Comparison of ENCODE assay signal across 27 cellular contexts in genomic region chr7:139896831-139897230, GRCh38.
DNase-seq lines count a peak whose midpoint lies in the region; ATAC-seq and TF ChIP-seq lines count a peak whose summit lies in the region.
"Had no signal": no experiment of that assay in that cellular context is flagged by ENCODE, and none has a peak within 500 bp of the region (broad histone marks: within the 10 kb centered on the region; RNA-seq: fewer than 3 reads in every experiment).

No MANE protein-coding gene starts in this region.

- POLR2A ChIA-PET in activated CD8-positive, alpha-beta T cell treated with anti-CD3 and anti-CD28 coated beads, Interleukin-2, amount 10 ng/mL, durations not matched to agents 7 days and 5 days (lab: Charles Lee): no interaction called here
- POLR2A ChIA-PET in activated CD8-positive, alpha-beta T cell treated with anti-CD3 and anti-CD28 coated beads for 36 hours (lab: Charles Lee): no interaction called here

- WGBS in heart left ventricle, 4 donors: 19 to 49% (median 39%) methylated on average over 6 of the region's 6 CpGs
- 89% methylated on average over 5 of the region's 6 CpGs for WGBS in mesenchymal stem cell

- H3K27ac ChIP-seq in heart left ventricle (no peak overlapping the region), mesenchymal stem cell (ENCODE audit: low read length, poor library complexity, severe bottlenecking) (no peak overlapping the region)
- H3K27ac ChIP-seq: 22Rv1, C4-2B had no signal

- no peak overlapping the region for H3K4me3 Mint-ChIP-seq in activated CD8-positive, alpha-beta T cell treated with anti-CD3 and anti-CD28 coated beads, Interleukin-2, amount 10 ng/mL, durations not matched to agents 7 days and 5 days
- H3K4me3 Mint-ChIP-seq in activated CD8-positive, alpha-beta T cell treated with anti-CD3 and anti-CD28 coated beads for 36 hours: no peak overlapping the region
- H3K4me3 Mint-ChIP-seq: B cell; CD8-positive, alpha-beta T cell had no signal

- peaks cover 3% of the 10 kb centered on the region for H3K27me3 Mint-ChIP-seq in activated CD8-positive, alpha-beta T cell treated with anti-CD3 and anti-CD28 coated beads, Interleukin-2, amount 10 ng/mL, durations not matched to agents 7 days and 5 days (ENCODE audit: low read depth)
- peaks cover 3% of the 10 kb centered on the region for H3K27me3 Mint-ChIP-seq in activated CD8-positive, alpha-beta T cell treated with anti-CD3 and anti-CD28 coated beads for 36 hours
- H3K27me3 Mint-ChIP-seq: B cell had no signal

- TF ChIP-seq CTCF in activated CD8-positive, alpha-beta T cell treated with anti-CD3 and anti-CD28 coated beads for 36 hours (IDR thresholded peaks at IDR 0.05): no peak
- no peak for TF ChIP-seq CTCF in heart left ventricle (IDR thresholded peaks at IDR 0.05)

- peak overlapping the region; percentile 26 for H2AK5ac ChIP-seq in mesenchymal stem cell (ENCODE audit: low read length, severe bottlenecking)

- no peak overlapping the region for H3K14ac ChIP-seq in mesenchymal stem cell (ENCODE audit: low read length in 2 of 2)

- no peaks in the 10 kb centered on the region for H3K9me3 ChIP-seq in heart left ventricle
- H3K9me3 ChIP-seq in mesenchymal stem cell (ENCODE audit: control insufficient read depth, low read length): no peaks in the 10 kb centered on the region
- H3K9me3 ChIP-seq: Caco-2 had no signal

- H2BK15ac ChIP-seq in mesenchymal stem cell (ENCODE audit: low read depth, poor library complexity, severe bottlenecking): no peak overlapping the region

- no peak for ATAC-seq in activated CD8-positive, alpha-beta T cell treated with anti-CD3 and anti-CD28 coated beads, Interleukin-2, amount 10 ng/mL, durations not matched to agents 7 days and 5 days
- ATAC-seq in activated CD8-positive, alpha-beta T cell treated with anti-CD3 and anti-CD28 coated beads for 36 hours: no peak
- ATAC-seq in heart left ventricle: peak in 3 of 4 donors; percentile 72 to 86 (median 80)
- ATAC-seq: CD8-positive, alpha-beta T cell; GM12878 had no signal

- no peaks in the 10 kb centered on the region for H3K36me3 ChIP-seq in heart left ventricle
- H3K36me3 ChIP-seq in mesenchymal stem cell (ENCODE audit: control insufficient read depth in 1 of 2, insufficient read depth in 2 of 2, low read depth in 1 of 2, low read length in 2 of 2): no peaks in the 10 kb centered on the region

- H4K91ac ChIP-seq in mesenchymal stem cell (ENCODE audit: low read length): no peak overlapping the region

- H4K8ac ChIP-seq in mesenchymal stem cell (ENCODE audit: low read length): no peak overlapping the region

- no peak for TF ChIP-seq POLR2A in heart left ventricle (IDR thresholded peaks at IDR 0.05)

- no peak overlapping the region for H2BK5ac ChIP-seq in mesenchymal stem cell (ENCODE audit: low read depth, low read length, poor library complexity, severe bottlenecking)

- no peak overlapping the region for H3K4ac ChIP-seq in mesenchymal stem cell (ENCODE audit: low read depth in 1 of 2, low read length in 2 of 2)

- H3K36me3 Mint-ChIP-seq in activated CD8-positive, alpha-beta T cell treated with anti-CD3 and anti-CD28 coated beads, Interleukin-2, amount 10 ng/mL, durations not matched to agents 7 days and 5 days (ENCODE audit: low read depth): no peaks in the 10 kb centered on the region
- H3K36me3 Mint-ChIP-seq in activated CD8-positive, alpha-beta T cell treated with anti-CD3 and anti-CD28 coated beads for 36 hours (ENCODE audit: low read depth): no peaks in the 10 kb centered on the region
- H3K36me3 Mint-ChIP-seq: CD8-positive, alpha-beta T cell had no signal

- intact Hi-C loops in activated CD8-positive, alpha-beta T cell treated with anti-CD3 and anti-CD28 coated beads for 36 hours (cut with micrococcal nuclease): no loop called here
- intact Hi-C loops in heart left ventricle (cut with DNase I): no loop called here

- H2BK120ac ChIP-seq in mesenchymal stem cell (ENCODE audit: low read depth, low read length): no peak overlapping the region

- H3K9ac ChIP-seq in mesenchymal stem cell (ENCODE audit: low read length): no peak overlapping the region

- no peak overlapping the region for H2AFZ ChIP-seq in mesenchymal stem cell (ENCODE audit: low read depth, low read length)

- no peak overlapping the region for H3K27ac Mint-ChIP-seq in activated CD8-positive, alpha-beta T cell treated with anti-CD3 and anti-CD28 coated beads, Interleukin-2, amount 10 ng/mL, durations not matched to agents 7 days and 5 days
- H3K27ac Mint-ChIP-seq in activated CD8-positive, alpha-beta T cell treated with anti-CD3 and anti-CD28 coated beads for 36 hours: no peak overlapping the region
- H3K27ac Mint-ChIP-seq: CD8-positive, alpha-beta T cell had no signal

- H3K4me1 Mint-ChIP-seq in activated CD8-positive, alpha-beta T cell treated with anti-CD3 and anti-CD28 coated beads, Interleukin-2, amount 10 ng/mL, durations not matched to agents 7 days and 5 days (ENCODE audit: low read depth): no peaks in the 10 kb centered on the region
- no peaks in the 10 kb centered on the region for H3K4me1 Mint-ChIP-seq in activated CD8-positive, alpha-beta T cell treated with anti-CD3 and anti-CD28 coated beads for 36 hours (ENCODE audit: low read depth)

- H3K27me3 ChIP-seq in heart left ventricle: no peaks in the 10 kb centered on the region
- H3K27me3 ChIP-seq in mesenchymal stem cell (ENCODE audit: control insufficient read depth in 1 of 2, insufficient read depth in 1 of 2, low read length in 2 of 2): peaks cover 0 to 25% of the 10 kb centered on the region in 2 experiments

- H3K4me2 ChIP-seq in mesenchymal stem cell (ENCODE audit: low read length, poor library complexity, severe bottlenecking): no peak overlapping the region

- no peak overlapping the region for H3K18ac ChIP-seq in mesenchymal stem cell (ENCODE audit: low read depth in 1 of 2, low read length in 2 of 2)

- H3K4me3 ChIP-seq in heart left ventricle (no peak overlapping the region), mesenchymal stem cell (ENCODE audit: insufficient read depth in 1 of 2, low read depth in 1 of 2, low read length in 2 of 2) (no peak overlapping the region)
- H3K4me3 ChIP-seq: GM12878 had no signal

- no peaks in the 10 kb centered on the region for H3K79me1 ChIP-seq in mesenchymal stem cell (replicated peaks; ENCODE audit: low read length, poor library complexity, severe bottlenecking)

- no peak overlapping the region for H2BK12ac ChIP-seq in mesenchymal stem cell (ENCODE audit: low read length in 2 of 2)

- H3K4me1 ChIP-seq in heart left ventricle (peaks cover 0 to 52% (median 0%) of the 10 kb centered on the region in 12 donors), mesenchymal stem cell (ENCODE audit: control insufficient read depth, insufficient read depth, low read depth, low read length) (peaks cover 34% of the 10 kb centered on the region)
- H3K4me1 ChIP-seq: Caco-2 had no signal

- no peaks in the 10 kb centered on the region for H3K9me3 Mint-ChIP-seq in activated CD8-positive, alpha-beta T cell treated with anti-CD3 and anti-CD28 coated beads, Interleukin-2, amount 10 ng/mL, durations not matched to agents 7 days and 5 days (ENCODE audit: insufficient read depth)
- no peaks in the 10 kb centered on the region for H3K9me3 Mint-ChIP-seq in activated CD8-positive, alpha-beta T cell treated with anti-CD3 and anti-CD28 coated beads for 36 hours
- H3K9me3 Mint-ChIP-seq: CD8-positive, alpha-beta T cell had no signal

- H3K23ac ChIP-seq in mesenchymal stem cell (ENCODE audit: low read length in 2 of 2): no peak overlapping the region

- peak; percentile 8 for DNase-seq in activated CD8-positive, alpha-beta T cell treated with anti-CD3 and anti-CD28 coated beads, Interleukin-2, amount 10 ng/mL, durations not matched to agents 7 days and 5 days
- DNase-seq in activated CD8-positive, alpha-beta T cell treated with anti-CD3 and anti-CD28 coated beads for 36 hours: no peak
- DNase-seq in astrocyte of the hippocampus (ENCODE audit: low read depth, low spot score) (peak; percentile 42), heart left ventricle (peak in 2 of 5 donors; percentile 37 to 48), mesenchymal stem cell (no peak), SHP77 treated with DMSO at 0.1 percent for 48 hours (lab: John Stamatoyannopoulos, UW) (no peak), SKM-1 treated with dmso at 0.1 percent for 144 hours (lab: John Stamatoyannopoulos, UW; ENCODE audit: unreplicated experiment) (no peak)
- no peak for DNase-seq in stimulated activated CD4-positive, alpha-beta T cell treated with anti-CD3 and anti-CD28 coated beads, Interleukin-12 subunit alpha, Interleukin-12 subunit beta, amount 100 ng/mL, for 4 hours
- DNase-seq: CD8-positive, alpha-beta T cell; DMS79; EL; GDM1; HCEC 1CT; Karpas-422; NCI-H1092; NCI-H1417 treated with DMSO at 0.1 percent for 48 hours; NCI-H1694 treated with DMSO at 0.1 percent for 48 hours; NCI-H2081; NCI-H2227 treated with DMSO at 0.1 percent for 48 hours; NCI-H69; RPMI8226; SIG-M5 had no signal

- CTCF ChIA-PET in activated CD8-positive, alpha-beta T cell treated with anti-CD3 and anti-CD28 coated beads, Interleukin-2, amount 10 ng/mL, durations not matched to agents 7 days and 5 days (lab: Charles Lee): no interaction called here
- CTCF ChIA-PET in activated CD8-positive, alpha-beta T cell treated with anti-CD3 and anti-CD28 coated beads for 36 hours (lab: Charles Lee): no interaction called here

Comparison
In these comparisons a context has a peak if more than half of its experiments do, and no peak if none do; other contexts are left out.
1. DNase-seq: peak in activated CD8-positive, alpha-beta T cell treated with anti-CD3 and anti-CD28 coated beads, Interleukin-2, amount 10 ng/mL, durations not matched to agents 7 days and 5 days (single experiment) and astrocyte of the hippocampus (single experiment); none in activated CD8-positive, alpha-beta T cell treated with anti-CD3 and anti-CD28 coated beads for 36 hours (single experiment), mesenchymal stem cell (single experiment), SHP77 treated with DMSO at 0.1 percent for 48 hours (single experiment), SKM-1 treated with dmso at 0.1 percent for 144 hours (single experiment) and stimulated activated CD4-positive, alpha-beta T cell treated with anti-CD3 and anti-CD28 coated beads, Interleukin-12 subunit alpha, Interleukin-12 subunit beta, amount 100 ng/mL, for 4 hours (single experiment).
2. ATAC-seq: peak in heart left ventricle (3 of 4); none in activated CD8-positive, alpha-beta T cell treated with anti-CD3 and anti-CD28 coated beads, Interleukin-2, amount 10 ng/mL, durations not matched to agents 7 days and 5 days (single experiment) and activated CD8-positive, alpha-beta T cell treated with anti-CD3 and anti-CD28 coated beads for 36 hours (single experiment).